24 cellular contexts compared by ENCODE assay signal in the genomic region with DNA sequence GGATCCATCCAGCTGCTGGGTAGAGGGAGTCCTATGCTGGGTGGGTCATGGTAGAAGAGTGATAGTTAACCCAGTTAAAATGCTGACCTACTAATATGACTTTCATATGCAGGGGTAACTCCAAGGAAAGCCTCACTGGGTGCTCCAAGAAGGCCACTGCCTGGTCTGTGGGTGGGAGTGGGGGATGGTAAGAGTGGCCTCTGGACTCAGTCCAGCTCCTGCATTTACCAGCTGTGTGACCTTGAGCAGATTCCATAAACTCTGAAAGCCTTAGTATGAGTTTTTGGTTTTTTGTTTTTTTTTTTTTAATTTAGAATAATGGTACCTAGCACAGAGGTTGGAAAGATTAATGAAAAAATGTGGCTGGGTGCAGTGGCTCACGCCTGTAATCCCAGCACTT. TPM values are rescaled to one million over a fixed set of nuclear protein-coding genes. Genes with fewer than 3 reads are reported as not detected.
DNase-seq lines count a peak whose midpoint lies in the region; ATAC-seq and TF ChIP-seq lines count a peak whose summit lies in the region.
"Had no signal": no experiment of that assay in that cellular context is flagged by ENCODE, and none has a peak within 500 bp of the region (broad histone marks: within the 10 kb centered on the region; RNA-seq: fewer than 3 reads in every experiment).

No MANE protein-coding gene starts in this region.

- H3K4me3 Mint-ChIP-seq in activated CD8-positive, alpha-beta T cell treated with anti-CD3 and anti-CD28 coated beads, Interleukin-2, amount 10 ng/mL, durations not matched to agents 7 days and 5 days: no peak overlapping the region
- H3K4me3 Mint-ChIP-seq in activated CD8-positive, alpha-beta T cell treated with anti-CD3 and anti-CD28 coated beads for 36 hours: no peak overlapping the region
- H3K4me3 Mint-ChIP-seq in natural killer cell treated with Interleukin-12 subunit alpha and Interleukin-12 subunit beta and Interleukin-15 and Interleukin-18, amount 100 ng/mL, for 72 hours: no peak overlapping the region
- H3K4me3 Mint-ChIP-seq in natural killer cell: no peak overlapping the region
- H3K4me3 Mint-ChIP-seq: B cell, CD14-positive monocyte had no signal

- no peaks in the 10 kb centered on the region for H3K27me3 Mint-ChIP-seq in activated CD8-positive, alpha-beta T cell treated with anti-CD3 and anti-CD28 coated beads, Interleukin-2, amount 10 ng/mL, durations not matched to agents 7 days and 5 days (ENCODE audit: low read depth)
- no peaks in the 10 kb centered on the region for H3K27me3 Mint-ChIP-seq in activated CD8-positive, alpha-beta T cell treated with anti-CD3 and anti-CD28 coated beads for 36 hours
- H3K27me3 Mint-ChIP-seq in natural killer cell treated with Interleukin-12 subunit alpha and Interleukin-12 subunit beta and Interleukin-15 and Interleukin-18, amount 100 ng/mL, for 72 hours: no peaks in the 10 kb centered on the region
- no peaks in the 10 kb centered on the region for H3K27me3 Mint-ChIP-seq in natural killer cell (ENCODE audit: low read depth in 2 of 2)
- H3K27me3 Mint-ChIP-seq: B cell had no signal

- POLR2A ChIA-PET in activated CD8-positive, alpha-beta T cell treated with anti-CD3 and anti-CD28 coated beads, Interleukin-2, amount 10 ng/mL, durations not matched to agents 7 days and 5 days (lab: Charles Lee): no interaction called here
- POLR2A ChIA-PET in activated CD8-positive, alpha-beta T cell treated with anti-CD3 and anti-CD28 coated beads for 36 hours (lab: Charles Lee): interaction anchor here (0.8 to 1.5 kb wide), 3 partner anchors 52 to 183 kb away, joined by 3 to 4 read pairs (median 3); no protein-coding TSS in a partner anchor

- CTCF ChIA-PET in activated CD8-positive, alpha-beta T cell treated with anti-CD3 and anti-CD28 coated beads, Interleukin-2, amount 10 ng/mL, durations not matched to agents 7 days and 5 days (lab: Charles Lee): interaction anchor here (0.7 to 2.5 kb wide), 2 partner anchors 49 to 58 kb away, joined by 3 to 10 read pairs; no protein-coding TSS in a partner anchor
- CTCF ChIA-PET in activated CD8-positive, alpha-beta T cell treated with anti-CD3 and anti-CD28 coated beads for 36 hours (lab: Charles Lee): no interaction called here

- peak overlapping the region; percentile 23 for H3K27ac Mint-ChIP-seq in activated CD8-positive, alpha-beta T cell treated with anti-CD3 and anti-CD28 coated beads, Interleukin-2, amount 10 ng/mL, durations not matched to agents 7 days and 5 days
- H3K27ac Mint-ChIP-seq in activated CD8-positive, alpha-beta T cell treated with anti-CD3 and anti-CD28 coated beads for 36 hours: no peak overlapping the region
- H3K27ac Mint-ChIP-seq in natural killer cell treated with Interleukin-12 subunit alpha and Interleukin-12 subunit beta and Interleukin-15 and Interleukin-18, amount 100 ng/mL, for 72 hours: peak overlapping the region; percentile 78 to 98
- no peak overlapping the region for H3K27ac Mint-ChIP-seq in natural killer cell
- H3K27ac Mint-ChIP-seq: B cell, CD14-positive monocyte had no signal

- ATAC-seq in activated CD8-positive, alpha-beta T cell treated with anti-CD3 and anti-CD28 coated beads, Interleukin-2, amount 10 ng/mL, durations not matched to agents 7 days and 5 days: no peak
- ATAC-seq in activated CD8-positive, alpha-beta T cell treated with anti-CD3 and anti-CD28 coated beads for 36 hours: no peak
- no peak for ATAC-seq in natural killer cell treated with Interleukin-12 subunit alpha and Interleukin-12 subunit beta and Interleukin-15 and Interleukin-18, amount 100 ng/mL, for 72 hours
- ATAC-seq in natural killer cell: no peak
- ATAC-seq in left colon: peak; percentile 14
- no peak for ATAC-seq in GM18909 (IDR thresholded peaks at IDR 0.05; ENCODE audit: poor library complexity, unreplicated experiment)
- ATAC-seq in GM21526 (IDR thresholded peaks at IDR 0.05; ENCODE audit: low FRiP score, unreplicated experiment): no peak
- ATAC-seq: PC-3, Right ventricle myocardium inferior had no signal

- peaks cover 32% of the 10 kb centered on the region for H3K36me3 Mint-ChIP-seq in activated CD8-positive, alpha-beta T cell treated with anti-CD3 and anti-CD28 coated beads, Interleukin-2, amount 10 ng/mL, durations not matched to agents 7 days and 5 days (ENCODE audit: low read depth)
- peaks cover 10% of the 10 kb centered on the region for H3K36me3 Mint-ChIP-seq in activated CD8-positive, alpha-beta T cell treated with anti-CD3 and anti-CD28 coated beads for 36 hours (ENCODE audit: low read depth)
- peaks cover 13% of the 10 kb centered on the region for H3K36me3 Mint-ChIP-seq in natural killer cell treated with Interleukin-12 subunit alpha and Interleukin-12 subunit beta and Interleukin-15 and Interleukin-18, amount 100 ng/mL, for 72 hours
- H3K36me3 Mint-ChIP-seq in natural killer cell: peaks cover 1% of the 10 kb centered on the region

- TF ChIP-seq CTCF in activated CD8-positive, alpha-beta T cell treated with anti-CD3 and anti-CD28 coated beads for 36 hours (IDR thresholded peaks at IDR 0.05): no peak
- TF ChIP-seq CTCF in natural killer cell (IDR thresholded peaks at IDR 0.05): no peak

- intact Hi-C loops in activated CD8-positive, alpha-beta T cell treated with anti-CD3 and anti-CD28 coated beads for 36 hours (cut with micrococcal nuclease): loop anchor here (5.0 kb wide), 1 partner anchor 37 kb away; no protein-coding TSS in a partner anchor
- intact Hi-C loops in natural killer cell (cut with micrococcal nuclease): no loop called here
- intact Hi-C loops in left colon (cut with DNase I, micrococcal nuclease): no loop called here

- DNase-seq in activated CD8-positive, alpha-beta T cell treated with anti-CD3 and anti-CD28 coated beads, Interleukin-2, amount 10 ng/mL, durations not matched to agents 7 days and 5 days: no peak
- no peak for DNase-seq in activated CD8-positive, alpha-beta T cell treated with anti-CD3 and anti-CD28 coated beads for 36 hours
- no peak for DNase-seq in natural killer cell treated with Interleukin-12 subunit alpha and Interleukin-12 subunit beta and Interleukin-15 and Interleukin-18, amount 100 ng/mL, for 72 hours (ENCODE audit: low spot score)
- DNase-seq in natural killer cell (no peak), left colon (no peak), NCI-H510A (lab: John Stamatoyannopoulos, UW) (no peak)
- DNase-seq: GM23248; H7; KBM-7; MV-4-11; NCI-H1105; NCI-H1436 treated with DMSO at 0.1 percent for 48 hours; NCI-H187 treated with DMSO at 0.1 percent for 48 hours; NCI-H2107; NCI-H524 treated with DMSO at 0.1 percent for 48 hours; NCI-H774; NK-92 treated with Interleukin-12 subunit alpha and Interleukin-12 subunit beta, amount 100 ng/mL, for 24 hours; PC-3; SJCRH30 had no signal

- peaks cover 18% of the 10 kb centered on the region for H3K9me3 Mint-ChIP-seq in activated CD8-positive, alpha-beta T cell treated with anti-CD3 and anti-CD28 coated beads, Interleukin-2, amount 10 ng/mL, durations not matched to agents 7 days and 5 days (ENCODE audit: insufficient read depth)
- peaks cover 21% of the 10 kb centered on the region for H3K9me3 Mint-ChIP-seq in activated CD8-positive, alpha-beta T cell treated with anti-CD3 and anti-CD28 coated beads for 36 hours
- peaks cover 6% of the 10 kb centered on the region for H3K9me3 Mint-ChIP-seq in natural killer cell treated with Interleukin-12 subunit alpha and Interleukin-12 subunit beta and Interleukin-15 and Interleukin-18, amount 100 ng/mL, for 72 hours
- peaks cover 0 to 3% of the 10 kb centered on the region in 2 donors for H3K9me3 Mint-ChIP-seq in natural killer cell

- peaks cover 85% of the 10 kb centered on the region for H3K4me1 Mint-ChIP-seq in activated CD8-positive, alpha-beta T cell treated with anti-CD3 and anti-CD28 coated beads, Interleukin-2, amount 10 ng/mL, durations not matched to agents 7 days and 5 days (ENCODE audit: low read depth)
- H3K4me1 Mint-ChIP-seq in activated CD8-positive, alpha-beta T cell treated with anti-CD3 and anti-CD28 coated beads for 36 hours (ENCODE audit: low read depth): peaks cover 76% of the 10 kb centered on the region
- peaks cover 51 to 63% of the 10 kb centered on the region in 2 donors for H3K4me1 Mint-ChIP-seq in natural killer cell treated with Interleukin-12 subunit alpha and Interleukin-12 subunit beta and Interleukin-15 and Interleukin-18, amount 100 ng/mL, for 72 hours (ENCODE audit: low read depth in 2 of 2)
- peaks cover 53 to 56% of the 10 kb centered on the region in 2 donors for H3K4me1 Mint-ChIP-seq in natural killer cell

RNA-seq across cellular contexts. Expression of a gene that starts 51.6 kb away (rescaled TPM):
- total RNA-seq in activated CD8-positive, alpha-beta T cell treated with anti-CD3 and anti-CD28 coated beads, Interleukin-2, amount 10 ng/mL, durations not matched to agents 7 days and 5 days: 100 to 1,000 TPM; 183 to 193 TPM
- total RNA-seq in activated CD8-positive, alpha-beta T cell treated with anti-CD3 and anti-CD28 coated beads for 36 hours: 100 to 1,000 TPM; 170 TPM
- 100 to 1,000 TPM; 147 to 175 TPM for total RNA-seq in natural killer cell treated with Interleukin-12 subunit alpha and Interleukin-12 subunit beta and Interleukin-15 and Interleukin-18, amount 100 ng/mL, for 72 hours
- total RNA-seq in natural killer cell: 100 to 1,000 TPM; 124 to 132 (median 128) TPM
- 100 to 1,000 TPM; 131 to 161 TPM for total RNA-seq in left colon

Comparison
In these comparisons a context has a peak if more than half of its experiments do, and no peak if none do; other contexts are left out.
1. H3K27ac Mint-ChIP-seq: peak in activated CD8-positive, alpha-beta T cell treated with anti-CD3 and anti-CD28 coated beads, Interleukin-2, amount 10 ng/mL, durations not matched to agents 7 days and 5 days (single experiment) and natural killer cell treated with Interleukin-12 subunit alpha and Interleukin-12 subunit beta and Interleukin-15 and Interleukin-18, amount 100 ng/mL, for 72 hours (2 of 2); none in activated CD8-positive, alpha-beta T cell treated with anti-CD3 and anti-CD28 coated beads for 36 hours (single experiment) and natural killer cell (0 of 2).